In the genomic region with DNA sequence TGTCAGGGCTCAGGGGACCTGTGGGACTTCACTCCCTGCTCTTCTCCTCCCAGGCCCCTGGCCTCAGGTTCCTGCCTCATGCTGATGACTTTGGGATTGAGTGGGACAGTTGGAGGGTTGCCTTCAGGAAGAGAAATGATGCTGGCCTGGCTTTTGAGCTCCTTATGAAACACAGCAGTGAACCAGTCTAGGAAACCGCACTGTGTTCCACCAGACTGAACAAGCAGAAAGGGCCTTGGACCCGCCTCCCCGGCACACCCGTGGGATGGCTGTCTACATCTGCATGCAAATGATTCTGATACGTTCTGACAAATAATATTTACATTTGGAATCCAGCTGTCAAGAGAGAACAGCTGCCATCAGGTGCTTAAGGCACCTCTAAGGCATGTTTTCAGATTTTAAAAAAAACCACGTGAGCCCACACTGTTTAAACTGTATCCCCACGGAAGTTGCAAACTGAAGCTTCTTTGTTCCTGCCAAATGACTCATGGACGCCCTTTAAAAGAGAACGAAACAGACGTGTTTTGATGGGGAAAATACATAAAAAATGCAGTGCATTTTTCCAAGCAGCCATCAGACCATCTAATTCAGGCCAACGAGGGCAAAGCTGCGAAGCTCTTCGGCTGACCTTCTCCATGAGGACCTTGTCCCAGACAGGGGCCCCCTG, we compare ENCODE assay signal across 9 cellular contexts. TPM values are rescaled to one million over a fixed set of nuclear protein-coding genes. Genes with fewer than 3 reads are reported as not detected.
DNase-seq lines count a peak whose midpoint lies in the region; ATAC-seq lines count a peak whose summit lies in the region.
"Had no signal": no experiment of that assay in that cellular context is flagged by ENCODE, and none has a peak within 500 bp of the region (broad histone marks: within the 10 kb centered on the region; RNA-seq: fewer than 3 reads in every experiment).

No MANE protein-coding gene starts in this region.

- H3K36me3 ChIP-seq in rectal smooth muscle tissue (ENCODE audit: control insufficient read depth, insufficient read depth, low read length), result no peaks in the 10 kb centered on the region

- no peak overlapping the region for H3K27ac Mint-ChIP-seq in stimulated activated memory B cell treated with anti-CD40 and anti-IgM and Interleukin-4, amounts not matched to agents 10 μg/mL and 1 μg/mL and 100 μg/mL, for 72 hours
- H3K27ac Mint-ChIP-seq: stimulated activated naive B cell treated with anti-CD40 and anti-IgM and Interleukin-4, amounts not matched to agents 10 μg/mL and 1 μg/mL and 100 μg/mL, for 72 hours had no signal

- DNase-seq in COLO668 (lab: John Stamatoyannopoulos, UW; ENCODE audit: unreplicated experiment) (peak; percentile 93), HPDE6-E6E7 (ENCODE audit: extremely low spot score) (peak; percentile 69), SK-MEL-5 (ENCODE audit: low read depth, low spot score) (peak; percentile 96), glomerular visceral epithelial cell (ENCODE audit: extremely low spot score) (peak; percentile 75)
- DNase-seq: stimulated activated naive B cell treated with anti-CD40 and anti-IgM and Interleukin-4, amounts not matched to agents 10 μg/mL and 1 μg/mL and 100 μg/mL, for 72 hours had no signal

- no peak overlapping the region for H3K4me3 ChIP-seq in rectal smooth muscle tissue (ENCODE audit: low read length)

- H3K27me3 Mint-ChIP-seq in stimulated activated memory B cell treated with anti-CD40 and anti-IgM and Interleukin-4, amounts not matched to agents 10 μg/mL and 1 μg/mL and 100 μg/mL, for 72 hours, result peaks cover 35% of the 10 kb centered on the region

- peaks cover 5% of the 10 kb centered on the region for H3K36me3 Mint-ChIP-seq in stimulated activated memory B cell treated with anti-CD40 and anti-IgM and Interleukin-4, amounts not matched to agents 10 μg/mL and 1 μg/mL and 100 μg/mL, for 72 hours

- no peak for ATAC-seq in stimulated activated memory B cell treated with anti-CD40 and anti-IgM and Interleukin-4, amounts not matched to agents 10 μg/mL and 1 μg/mL and 100 μg/mL, for 72 hours
- ATAC-seq in HG03457 (IDR thresholded peaks at IDR 0.05; ENCODE audit: unreplicated experiment) (no peak), GM18868 (IDR thresholded peaks at IDR 0.05; ENCODE audit: unreplicated experiment) (no peak)

- no peaks in the 10 kb centered on the region for H3K27me3 ChIP-seq in rectal smooth muscle tissue (ENCODE audit: control insufficient read depth, insufficient read depth, low read length)

- in situ Hi-C loops in SK-MEL-5 (cut with HindIII; ENCODE audit: low pct_unique_long_range_greater_than_20kb, low sequenced_read_pairs), result no loop called here

- H3K4me1 ChIP-seq in rectal smooth muscle tissue (ENCODE audit: control insufficient read depth, insufficient read depth, low read length), result peaks cover 3% of the 10 kb centered on the region

- peaks cover 8% of the 10 kb centered on the region for H3K9me3 Mint-ChIP-seq in stimulated activated memory B cell treated with anti-CD40 and anti-IgM and Interleukin-4, amounts not matched to agents 10 μg/mL and 1 μg/mL and 100 μg/mL, for 72 hours

- H3K9ac ChIP-seq in rectal smooth muscle tissue (ENCODE audit: low read length), result no peak overlapping the region

- H3K27ac ChIP-seq in rectal smooth muscle tissue (ENCODE audit: low read depth, low read length), result peak overlapping the region; percentile 77

- no peak overlapping the region for H3K4me3 Mint-ChIP-seq in stimulated activated memory B cell treated with anti-CD40 and anti-IgM and Interleukin-4, amounts not matched to agents 10 μg/mL and 1 μg/mL and 100 μg/mL, for 72 hours
- H3K4me3 Mint-ChIP-seq: stimulated activated naive B cell treated with anti-CD40 and anti-IgM and Interleukin-4, amounts not matched to agents 10 μg/mL and 1 μg/mL and 100 μg/mL, for 72 hours had no signal

- peaks cover 13% of the 10 kb centered on the region for H3K4me1 Mint-ChIP-seq in stimulated activated memory B cell treated with anti-CD40 and anti-IgM and Interleukin-4, amounts not matched to agents 10 μg/mL and 1 μg/mL and 100 μg/mL, for 72 hours

RNA-seq across cellular contexts. Expression of a gene that starts 27.6 kb away (rescaled TPM):
- total RNA-seq in SK-MEL-5 (2014; rRNA removed; shearing (Covaris generic)), result 16.1 and 17.6 TPM in 2 replicates
- polyA plus RNA-seq in SK-MEL-5 (2015; cell fraction: cytosol; rRNA removed), result 18.8 and 26.4 TPM in 2 replicates
- 36.2 and 40.4 TPM in 2 replicates for polyA plus RNA-seq in SK-MEL-5 (2015; cell fraction: nucleus; rRNA removed)
